ENCODE assay signal across 10 cellular contexts in genomic region chr3:120090422-120090821, GRCh38. TPM values are rescaled to one million over a fixed set of nuclear protein-coding genes. Genes with fewer than 3 reads are reported as not detected.
A peak's percentile ranks its signal among the peaks of the same experiment; 100 is the strongest.
DNase-seq lines count a peak whose midpoint lies in the region; ATAC-seq, FAIRE-seq and TF ChIP-seq lines count a peak whose summit lies in the region.
"Had no signal": no experiment of that assay in that cellular context is flagged by ENCODE, and none has a peak within 500 bp of the region (broad histone marks: within the 10 kb centered on the region; RNA-seq: fewer than 3 reads in every experiment).

No MANE protein-coding gene starts in this region.

- in situ Hi-C loops in GM12878 (cut with MboI) = no loop called here

- TF ChIP-seq CTCF in heart left ventricle (IDR thresholded peaks at IDR 0.05) (no peak), GM12878 (IDR thresholded peaks at IDR 0.05 in 2 of 3, conservative IDR thresholded peaks at IDR 0.05 in 1 of 3; ENCODE audit: control insufficient read depth in 2 of 3, extremely low read depth in 1 of 3, insufficient read depth in 1 of 3, low read depth in 3 of 3, low read length in 3 of 3) (no peak), lower lobe of right lung (IDR thresholded peaks at IDR 0.05) (no peak), upper lobe of right lung (IDR thresholded peaks at IDR 0.05) (no peak), pancreas (IDR thresholded peaks at IDR 0.05) (no peak)

- ATAC-seq in heart left ventricle (no peak), Right ventricle myocardium inferior (no peak), GM12878 (no peak), lower lobe of right lung (no peak), upper lobe of right lung (no peak), pancreas (no peak)

- TF ChIP-seq POLR2A in heart left ventricle (IDR thresholded peaks at IDR 0.05) (no peak), GM12878 (IDR thresholded peaks at IDR 0.05; ENCODE audit: low read depth, low read length) (no peak)

- BruUV-seq in GM12878 (replicated peaks; lab: Mats Ljungman, UMichigan) = no TSS peak

- H3K36me3 ChIP-seq in heart left ventricle = no peaks in the 10 kb centered on the region
- H3K36me3 ChIP-seq in GM12878 (ENCODE audit: control insufficient read depth in 2 of 2, insufficient read depth in 2 of 2, low read length in 1 of 2) = no peaks in the 10 kb centered on the region; a peak in 1 of 4 replicates
- no peaks in the 10 kb centered on the region for H3K36me3 ChIP-seq in lower lobe of right lung
- no peaks in the 10 kb centered on the region for H3K36me3 ChIP-seq in upper lobe of right lung
- H3K36me3 ChIP-seq in pancreas = no peaks in the 10 kb centered on the region

- no peak for TF ChIP-seq EP300 in GM12878 (IDR thresholded peaks at IDR 0.05; ENCODE audit: borderline replicate concordance in 1 of 2, control insufficient read depth in 1 of 2, low read depth in 2 of 2, low read length in 2 of 2)

- peak overlapping the region in 7 of 12 donors; percentile 29 to 99 (median 47) for H3K27ac ChIP-seq in heart left ventricle
- 0 out of 2 replicates have a peak overlapping the region, but pooled peaks have one; percentile 13 for H3K27ac ChIP-seq in GM12878 (ENCODE audit: control insufficient read depth, insufficient read depth)
- no peak overlapping the region for H3K27ac ChIP-seq in lower lobe of right lung
- H3K27ac ChIP-seq in upper lobe of right lung = no peak overlapping the region
- no peak overlapping the region for H3K27ac ChIP-seq in pancreas

- H3K27me3 ChIP-seq in heart left ventricle (no peaks in the 10 kb centered on the region), GM12878 (replicated peaks in 1 of 2; ENCODE audit: control insufficient read depth in 2 of 2, insufficient read depth in 2 of 2, low read length in 1 of 2) (no peaks in the 10 kb centered on the region), lower lobe of right lung (ENCODE audit: low read depth) (no peaks in the 10 kb centered on the region), upper lobe of right lung (no peaks in the 10 kb centered on the region), pancreas (no peaks in the 10 kb centered on the region)

- no peak for FAIRE-seq in GM12878 (lab: Jason Lieb, UNC)
- no peak for FAIRE-seq in pancreas (lab: Jason Lieb, UNC)

- H3K4me1 ChIP-seq in heart left ventricle (peaks cover 0 to 55% (median 35%) of the 10 kb centered on the region in 12 donors), GM12878 (ENCODE audit: control insufficient read depth, insufficient read depth, low read length) (no peaks in the 10 kb centered on the region; the same call in 1 of the 2 replicates), lower lobe of right lung (peaks cover 30% of the 10 kb centered on the region), upper lobe of right lung (peaks cover 22% of the 10 kb centered on the region), pancreas (peaks cover 5 to 16% (median 13%) of the 10 kb centered on the region in 3 donors)

- no peak for DNase-seq in heart left ventricle
- no peak for DNase-seq in Right ventricle myocardium inferior (ENCODE audit: missing footprints)
- DNase-seq in GM12878 (ENCODE audit: low read depth, low spot score) = no peak
- no peak for DNase-seq in lower lobe of right lung
- no peak for DNase-seq in upper lobe of right lung
- DNase-seq in T1000 (lab: John Stamatoyannopoulos, UW) = no peak
- DNase-seq in activated CD4-positive, alpha-beta T cell treated with anti-CD3 and anti-CD28 coated beads for 4 hours = no peak
- no peak for DNase-seq in pancreas
- DNase-seq: activated gamma-delta T cell, NCI-H345 had no signal

- peaks cover 4% of the 10 kb centered on the region for H4K20me1 ChIP-seq in GM12878 (ENCODE audit: control insufficient read depth, insufficient read depth)

- H2AFZ ChIP-seq in GM12878 (ENCODE audit: control insufficient read depth, low read depth, low read length) = no peak overlapping the region

- no peak for TF ChIP-seq RAD21 in GM12878 (IDR thresholded peaks at IDR 0.05; ENCODE audit: insufficient read depth, low read depth, low read length)

- POLR2A ChIA-PET in GM12878 (lab: Charles Lee) = interaction anchor here (1.0 to 2.5 kb wide), 3 partner anchors 8 to 179 kb away, joined by 3 to 10 read pairs (median 6); no protein-coding TSS in a partner anchor

- RAD21 ChIA-PET in GM12878 (lab: Charles Lee; ENCODE audit: unreplicated experiment) = interaction anchor here (0.6 to 2.0 kb wide), 4 partner anchors 9 to 199 kb away, joined by 3 to 8 read pairs (median 4); no protein-coding TSS in a partner anchor

- SMC1A ChIA-PET in GM12878 (lab: Charles Lee; ENCODE audit: uncharacterized antibody, unreplicated experiment) = interaction anchor here (0.6 to 2.4 kb wide), 12 partner anchors 8 to 198 kb away, joined by 3 to 20 read pairs (median 4); no protein-coding TSS in a partner anchor

- H3K4me3 ChIP-seq in heart left ventricle = peak overlapping the region in 11 of 12 donors; percentile 71 to 96 (median 87)
- peak overlapping the region; percentile 82 for H3K4me3 ChIP-seq in GM12878
- peak overlapping the region; percentile 80 for H3K4me3 ChIP-seq in lower lobe of right lung
- peak overlapping the region; percentile 86 for H3K4me3 ChIP-seq in upper lobe of right lung
- H3K4me3 ChIP-seq in pancreas = peak overlapping the region in 2 of 4 donors; percentile 61 to 83

- intact Hi-C loops in heart left ventricle (cut with DNase I) (loop anchor here in 8 of 10 donors (5.0 to 10.0 kb wide), 10 partner anchors 54 to 464 kb away; no protein-coding TSS in a partner anchor), Right ventricle myocardium inferior (cut with DNase I) (loop anchor here (5.0 kb wide), 3 partner anchors 63 to 183 kb away; no protein-coding TSS in a partner anchor), GM12878 (cut with micrococcal nuclease; ENCODE audit: unreplicated experiment) (loop anchor here (5.0 to 10.0 kb wide), 5 partner anchors 38 to 796 kb away; partner anchors contain the start of genes ARHGAP31, CD80 and CFAP91), lower lobe of right lung (cut with DNase I) (loop anchor here (10.0 kb wide), 1 partner anchor 186 kb away; no protein-coding TSS in a partner anchor), upper lobe of right lung (cut with DNase I) (no loop called here), pancreas (cut with DNase I) (no loop called here)

- H3K4me2 ChIP-seq in GM12878 (ENCODE audit: control insufficient read depth, insufficient read depth) = peak overlapping the region; percentile 76

- H3K9me3 ChIP-seq in heart left ventricle = no peaks in the 10 kb centered on the region
- H3K9me3 ChIP-seq in GM12878 (replicated peaks; ENCODE audit: control insufficient read depth, insufficient read depth, low read length) = no peaks in the 10 kb centered on the region; the same call in 1 of the 3 replicates
- no peaks in the 10 kb centered on the region for H3K9me3 ChIP-seq in lower lobe of right lung
- no peaks in the 10 kb centered on the region for H3K9me3 ChIP-seq in upper lobe of right lung
- H3K9me3 ChIP-seq in pancreas = no peaks in the 10 kb centered on the region

- H3K79me2 ChIP-seq in GM12878 (ENCODE audit: control insufficient read depth, insufficient read depth, low read length) = peaks cover 87% of the 10 kb centered on the region

- 0 to 35% (median 24%) methylated on average over 1 of the region's 1 CpG for WGBS in heart left ventricle, 4 donors
- 59% methylated on average over 1 of the region's 1 CpG for WGBS in GM12878 (ENCODE audit: insufficient coverage, insufficient replicate concordance, low lambda C conversion rate, missing lambda C conversion rate)
- 51 to 77% methylated on average over 1 of the region's 1 CpG for WGBS in pancreas, 2 donors

- CTCF ChIA-PET in GM12878 (lab: Yijun Ruan, JAX) = interaction anchor here (1.3 to 2.3 kb wide), 4 partner anchors 8 to 198 kb away, joined by 3 to 15 read pairs (median 7); no protein-coding TSS in a partner anchor

- peak overlapping the region; percentile 87 for H3K9ac ChIP-seq in GM12878 (ENCODE audit: control insufficient read depth, insufficient read depth, low read length)

TF ChIP-seq in GM12878, 131 proteins besides CTCF, POLR2A, EP300 and RAD21 (continues in another document):
- no peak for TF ChIP-seq BCL3 (IDR thresholded peaks at IDR 0.05; ENCODE audit: borderline replicate concordance, insufficient read depth, low read depth, low read length, poor library complexity, severe bottlenecking)

RNA-seq across cellular contexts. Expression of gene GSK3B, which starts 3.8 kb away (rescaled TPM):
- 10 to 100 TPM; 36.5 to 58.9 (median 49.8) TPM for total RNA-seq in heart left ventricle
- polyA plus RNA-seq in heart left ventricle = 10 to 100 TPM in 1 of 2 donors, 1 to 10 TPM in 1; 8.8 to 26.9 TPM
- 40.0 TPM for total RNA-seq in Right ventricle myocardium inferior
- total RNA-seq in GM12878 (2013; cell fraction: nucleolus; rRNA removed) = 126 and 127 TPM in 2 replicates
- 28.0 and 29.4 TPM in 2 replicates for total RNA-seq in GM12878 (2014; rRNA removed)
- total RNA-seq in GM12878 (2014; rRNA removed; fragmentation: Illumina TruSeq; extraction: Trizol) = 39.4 and 39.6 TPM in 2 replicates
- 43.9 and 44.5 TPM in 2 replicates for total RNA-seq in GM12878 (2021)
- 12.9 TPM for polyA plus RNA-seq in GM12878 (2011; ENCODE audit: low read depth)
- 49.8 and 51.6 TPM in 2 replicates for polyA plus RNA-seq in GM12878 (2011; rRNA removed)
- polyA plus RNA-seq in GM12878 (2011; cell fraction: cytosol; rRNA removed) = 29.6 and 31.9 TPM in 2 replicates
- 20.8 and 21.6 TPM in 2 replicates for polyA plus RNA-seq in GM12878 (2011; cell fraction: nucleus; rRNA removed)
- polyA plus RNA-seq in GM12878 (2012) = 20.5 and 22.8 TPM in 2 replicates
- polyA plus RNA-seq in GM12878 (2014; fragmentation: Illumina TruSeq; extraction: Trizol) = 41.5 and 43.3 TPM in 2 replicates
- polyA plus RNA-seq in GM12878 (2014; fragmentation: Nextera tagmentation; extraction: Ambion mirVana) = 1 to 10 TPM; 8.5 to 8.8 TPM
- 17.3 and 23.1 TPM in 2 replicates for polyA plus RNA-seq in GM12878 (2014; rRNA removed)
- 10 to 100 TPM; 20.2 to 21.9 TPM for polyA plus RNA-seq in GM12878 (2016; fragmentation: Nextera tagmentation; extraction: Ambion mirVana)
- polyA minus RNA-seq in GM12878 (2011; rRNA and poly(A)+ RNA removed) = 83.0 and 113 TPM in 2 replicates
- polyA minus RNA-seq in GM12878 (2011; cell fraction: cytosol; rRNA and poly(A)+ RNA removed) = 36.4 and 56.3 TPM in 2 replicates
- polyA minus RNA-seq in GM12878 (2011; cell fraction: nucleus; rRNA and poly(A)+ RNA removed) = 46.9 and 65.3 TPM in 2 replicates
- total RNA-seq in lower lobe of right lung = 48.4 TPM
- total RNA-seq in upper lobe of right lung = 55.2 TPM
- 10 to 100 TPM in 5 of 6 donors, 1 to 10 TPM in 1; 9.6 to 20.7 (median 13.6) TPM for total RNA-seq in pancreas
- 1 to 10 TPM; 4.4 to 5.7 TPM for polyA plus RNA-seq in pancreas

Comparison
In these comparisons a context has a peak if more than half of its experiments do, and no peak if none do; other contexts are left out.
1. H3K27ac ChIP-seq: peak in heart left ventricle (7 of 12) and GM12878 (single experiment); none in lower lobe of right lung (single experiment), upper lobe of right lung (single experiment) and pancreas (0 of 4).
2. intact Hi-C loops: an anchor here in heart left ventricle (5.0 to 10.0 kb wide), Right ventricle myocardium inferior (5.0 kb wide), GM12878 (5.0 to 10.0 kb wide) and lower lobe of right lung (10.0 kb wide); none called in upper lobe of right lung and pancreas.